In the genomic region with DNA sequence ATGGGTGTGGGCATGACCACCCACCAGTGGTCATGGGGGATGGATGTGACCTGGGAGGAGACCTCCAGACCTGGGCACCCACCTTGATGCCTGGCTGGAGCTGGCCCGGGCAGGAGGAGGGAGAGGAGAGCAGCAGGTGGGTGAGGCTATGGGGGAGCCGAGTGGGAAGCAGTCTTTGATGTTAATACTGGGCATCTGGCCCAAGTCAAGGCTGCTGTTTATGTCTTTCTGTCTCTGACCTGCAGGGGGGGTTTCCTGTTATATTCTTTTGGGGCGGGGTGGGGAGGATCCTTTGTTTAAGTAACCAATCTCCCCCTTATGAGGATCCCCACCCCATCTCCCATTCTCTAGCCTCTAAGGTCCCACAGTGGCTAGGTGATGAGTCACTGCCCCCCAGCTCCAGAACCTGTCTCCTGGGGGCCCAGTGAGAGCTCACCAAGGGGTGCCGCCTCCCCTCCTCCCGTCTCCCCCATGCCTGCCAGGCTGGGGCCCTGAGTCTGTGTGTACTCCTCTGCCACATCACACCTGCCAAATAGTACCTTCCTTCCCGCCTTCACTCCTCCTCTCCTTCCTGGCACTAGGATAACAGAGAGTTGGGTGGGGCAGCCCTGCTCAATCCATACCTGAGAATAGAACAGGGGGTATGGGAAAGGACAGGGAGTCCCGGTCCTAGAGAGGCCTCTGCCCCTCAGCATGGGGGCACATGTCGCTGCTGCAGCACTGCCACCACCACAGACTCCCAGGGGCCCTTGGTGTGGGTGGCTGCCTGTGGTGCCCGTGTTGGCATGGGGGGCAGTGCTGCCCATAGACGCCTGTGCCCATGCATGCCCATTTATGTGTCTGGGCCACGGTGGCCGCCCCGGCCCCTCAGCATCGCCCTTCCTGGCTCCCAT, we compare ENCODE assay signal across 8 cellular contexts. TPM values are rescaled to one million over a fixed set of nuclear protein-coding genes. Genes with fewer than 3 reads are reported as not detected.
DNase-seq lines count a peak whose midpoint lies in the region; FAIRE-seq and TF ChIP-seq lines count a peak whose summit lies in the region.

No MANE protein-coding gene starts in this region.

- H3K4me1 ChIP-seq in astrocyte (ENCODE audit: insufficient read depth, low read length) (peaks cover 53% of the 10 kb centered on the region), keratinocyte (ENCODE audit: control insufficient read depth, extremely low read depth, insufficient read depth, low read length) (peaks cover 54% of the 10 kb centered on the region)

- peaks cover 36% of the 10 kb centered on the region for H3K79me2 ChIP-seq in astrocyte (ENCODE audit: insufficient read depth, low read length)
- H3K79me2 ChIP-seq in keratinocyte (ENCODE audit: control insufficient read depth, insufficient read depth, low read length) = no peaks in the 10 kb centered on the region

- H3K36me3 Mint-ChIP-seq in astrocyte (ENCODE audit: low read depth, unreplicated experiment) = peaks cover 3% of the 10 kb centered on the region

- H3K4me2 ChIP-seq in astrocyte (ENCODE audit: low read length) (peak overlapping the region; percentile 83), keratinocyte (ENCODE audit: control insufficient read depth, extremely low read depth, insufficient read depth, low read depth, low read length) (peak overlapping the region; percentile 89)

- no peak overlapping the region for H3K9ac ChIP-seq in astrocyte (ENCODE audit: low read length)
- H3K9ac ChIP-seq in keratinocyte (ENCODE audit: control insufficient read depth, extremely low read depth, insufficient read depth, low read length) = peak overlapping the region; percentile 72

- H3K27me3 ChIP-seq in AG04450 (ENCODE audit: control insufficient read depth, insufficient read depth, low read length) = no peaks in the 10 kb centered on the region
- H3K27me3 ChIP-seq in astrocyte (ENCODE audit: insufficient read depth, low read length) = no peaks in the 10 kb centered on the region
- H3K27me3 ChIP-seq in keratinocyte (ENCODE audit: control insufficient read depth, extremely low read depth, insufficient read depth, low read length) = no peaks in the 10 kb centered on the region

- peak; percentile 48 for TF ChIP-seq CTCF in AG04450 (IDR thresholded peaks at IDR 0.05; ENCODE audit: low read depth, low read length)
- peak; percentile 6 for TF ChIP-seq CTCF in astrocyte (IDR thresholded peaks at IDR 0.05; ENCODE audit: insufficient read depth, low read depth, low read length)
- TF ChIP-seq CTCF in keratinocyte (optimal IDR thresholded peaks at IDR 0.05 in 1 of 3, IDR thresholded peaks at IDR 0.05 in 1 of 3, conservative IDR thresholded peaks at IDR 0.05 in 1 of 3; ENCODE audit: extremely low read depth in 1 of 3, insufficient read depth in 2 of 3, low read length in 3 of 3) = peak; percentile 27 to 36 (median 32)

- H3K9me3 ChIP-seq in AG04450 (ENCODE audit: control insufficient read depth, insufficient read depth, low read length) (no peaks in the 10 kb centered on the region; the same call in 1 of the 2 replicates), astrocyte (ENCODE audit: insufficient read depth, low read depth, low read length) (no peaks in the 10 kb centered on the region), keratinocyte (ENCODE audit: control insufficient read depth, low read depth, low read length) (no peaks in the 10 kb centered on the region)

- no peak for TF ChIP-seq POLR2A in H54 (IDR thresholded peaks at IDR 0.05; ENCODE audit: low read depth, low read length)

- CTCF ChIA-PET in AG04450 (lab: Charles Lee) = interaction anchor here (0.6 to 1.3 kb wide), 6 partner anchors 16 to 126 kb away, joined by 3 to 5 read pairs (median 4); partner anchors contain the start of gene MED24

- H3K27ac Mint-ChIP-seq in astrocyte (ENCODE audit: unreplicated experiment) = peak overlapping the region; percentile 29

- H3K27ac ChIP-seq in AG04450 (ENCODE audit: low read depth, low read length) (peak overlapping the region; percentile 11), astrocyte (ENCODE audit: low read depth, low read length) (no peak overlapping the region), keratinocyte (ENCODE audit: control insufficient read depth, insufficient read depth, low read length) (peak overlapping the region; percentile 73), temporal lobe (ENCODE audit: low read depth, low read length) (peak overlapping the region; percentile 100)

- H3K36me3 ChIP-seq in astrocyte (ENCODE audit: insufficient read depth, low read length) (no peaks in the 10 kb centered on the region), keratinocyte (ENCODE audit: control insufficient read depth in 2 of 2, extremely low read depth in 1 of 2, insufficient read depth in 2 of 2, low read length in 2 of 2) (no peaks in the 10 kb centered on the region)

- H2AFZ ChIP-seq in astrocyte (ENCODE audit: low read depth, low read length) = no peak overlapping the region
- H2AFZ ChIP-seq in keratinocyte (ENCODE audit: control insufficient read depth, low read length) = no peak overlapping the region

- no peaks in the 10 kb centered on the region for H3K9me1 ChIP-seq in keratinocyte (ENCODE audit: control insufficient read depth, extremely low read depth, insufficient read depth, low read length)

- H3K4me3 Mint-ChIP-seq in astrocyte (ENCODE audit: unreplicated experiment) = no peak overlapping the region

- peaks cover 2% of the 10 kb centered on the region for H3K27me3 Mint-ChIP-seq in astrocyte (ENCODE audit: low read depth, unreplicated experiment)

- H3K4me1 Mint-ChIP-seq in astrocyte (ENCODE audit: low read depth, unreplicated experiment) = peaks cover 46% of the 10 kb centered on the region

- H3K4me3 ChIP-seq in AG04450 (ENCODE audit: low read depth, low read length) = no peak overlapping the region; the same call in 1 of the 2 replicates
- H3K4me3 ChIP-seq in astrocyte (ENCODE audit: insufficient read depth, low read depth, low read length) = no peak overlapping the region
- H3K4me3 ChIP-seq in keratinocyte (ENCODE audit: control insufficient read depth in 2 of 3, extremely low read depth in 1 of 3, insufficient read depth in 2 of 3, low read depth in 1 of 3, low read length in 3 of 3) = no peak overlapping the region

- dilution Hi-C loops in keratinocyte (cut with MboI; ENCODE audit: extremely low pct_ligation_motif_present, low sequenced_read_pairs) = no loop called here

- peaks cover 1% of the 10 kb centered on the region for H3K9me3 Mint-ChIP-seq in astrocyte (ENCODE audit: unreplicated experiment)

- H4K20me1 ChIP-seq in astrocyte (ENCODE audit: insufficient read depth, low read length) (peaks cover 25% of the 10 kb centered on the region), keratinocyte (ENCODE audit: control insufficient read depth, extremely low read depth, insufficient read depth, low read length) (no peaks in the 10 kb centered on the region)

- POLR2A ChIA-PET in AG04450 (lab: Yijun Ruan, JAX) = no interaction called here

- DNase-seq in AG04450 (ENCODE audit: low read depth, low spot score) (no peak), GM19239 (ENCODE audit: insufficient read length, low spot score) (no peak), OCI-M1 (lab: John Stamatoyannopoulos, UW) (peak; percentile 56), astrocyte (ENCODE audit: low read depth) (peak; percentile 21), keratinocyte (ENCODE audit: low read depth, low spot score) (no peak), NCI-H446 treated with DMSO at 0.1 percent for 48 hours (lab: John Stamatoyannopoulos, UW) (no peak), H54 (ENCODE audit: insufficient read length, low spot score) (no peak)

- FAIRE-seq in GM19239 (lab: Jason Lieb, UNC) (peak; percentile 42), astrocyte (lab: Jason Lieb, UNC) (no peak), keratinocyte (lab: Jason Lieb, UNC) (peak; percentile 70), H54 (lab: Jason Lieb, UNC) (no peak)

RNA-seq across cellular contexts. Expression of gene THRA, which starts 7.2 kb away (rescaled TPM):
- polyA plus RNA-seq in AG04450 (2011; rRNA removed) = 25.2 and 32.0 TPM in 2 replicates
- 20.2 and 24.6 TPM in 2 replicates for polyA minus RNA-seq in AG04450 (2011; rRNA and poly(A)+ RNA removed)
- 16.7 and 20.4 TPM in 2 replicates for total RNA-seq in astrocyte
- 3.3 to 5.9 TPM (median 4.5 TPM) in 3 replicates for polyA plus RNA-seq in keratinocyte
- 2.3 TPM for polyA plus RNA-seq in keratinocyte (2011; ENCODE audit: low read depth)
- polyA plus RNA-seq in keratinocyte (2011; cell fraction: cytosol; rRNA removed) = 2.5 and 4.4 TPM in 2 replicates
- polyA plus RNA-seq in keratinocyte (2011; cell fraction: nucleus; rRNA removed) = 5.2 and 5.8 TPM in 2 replicates
- polyA plus RNA-seq in keratinocyte (2012; ENCODE audit: low replicate concordance) = 4.9 and 8.4 TPM in 2 replicates
- polyA minus RNA-seq in keratinocyte = 4.8 to 14.7 TPM (median 4.9 TPM) in 3 replicates
- 5.6 TPM for polyA minus RNA-seq in keratinocyte (2011; cell fraction: cytosol; rRNA and poly(A)+ RNA removed)
- 2.4 and 3.2 TPM in 2 replicates for polyA minus RNA-seq in keratinocyte (2011; cell fraction: nucleus; rRNA and poly(A)+ RNA removed)
- total RNA-seq in temporal lobe = 109 TPM

RNA-seq across cellular contexts. Expression of gene MED24, which starts 15.8 kb away (rescaled TPM):
- polyA plus RNA-seq in AG04450 (2011; rRNA removed) (47.0 and 54.0 TPM in 2 replicates), keratinocyte (45.3 to 77.3 TPM (median 47.2 TPM) in 3 replicates)
- 59.4 and 92.8 TPM in 2 replicates for polyA minus RNA-seq in AG04450 (2011; rRNA and poly(A)+ RNA removed)
- total RNA-seq in astrocyte (49.2 and 56.4 TPM in 2 replicates), temporal lobe (76.7 TPM)
- 20.0 TPM for polyA plus RNA-seq in keratinocyte (2011; ENCODE audit: low read depth)
- polyA plus RNA-seq in keratinocyte (2011; cell fraction: cytosol; rRNA removed) = 54.1 and 62.2 TPM in 2 replicates
- polyA plus RNA-seq in keratinocyte (2011; cell fraction: nucleus; rRNA removed) = 134 and 168 TPM in 2 replicates
- 30.8 and 51.5 TPM in 2 replicates for polyA plus RNA-seq in keratinocyte (2012; ENCODE audit: low replicate concordance)
- 82.2 to 244 TPM (median 85.5 TPM) in 3 replicates for polyA minus RNA-seq in keratinocyte
- 97.8 TPM for polyA minus RNA-seq in keratinocyte (2011; cell fraction: cytosol; rRNA and poly(A)+ RNA removed)
- polyA minus RNA-seq in keratinocyte (2011; cell fraction: nucleus; rRNA and poly(A)+ RNA removed) = 89.3 and 107 TPM in 2 replicates

RNA-seq across cellular contexts. Expression of gene NR1D1, which starts 30.4 kb away (rescaled TPM):
- polyA plus RNA-seq in AG04450 (2011; rRNA removed) (0.62 and 1.0 TPM in 2 replicates), keratinocyte (0.46 to 7.5 TPM (median 1.0 TPM) in 3 replicates)
- 2.0 and 3.1 TPM in 2 replicates for polyA minus RNA-seq in AG04450 (2011; rRNA and poly(A)+ RNA removed)
- total RNA-seq in astrocyte (8.7 and 10.1 TPM in 2 replicates), temporal lobe (0.25 TPM)
- 25.7 TPM for polyA plus RNA-seq in keratinocyte (2011; ENCODE audit: low read depth)
- polyA plus RNA-seq in keratinocyte (2011; cell fraction: cytosol; rRNA removed) = 2.4 and 5.9 TPM in 2 replicates
- polyA plus RNA-seq in keratinocyte (2011; cell fraction: nucleus; rRNA removed) = 8.9 and 15.2 TPM in 2 replicates
- 12.2 and 71.1 TPM in 2 replicates for polyA plus RNA-seq in keratinocyte (2012; ENCODE audit: low replicate concordance)
- 2.1 to 31.5 TPM (median 3.6 TPM) in 3 replicates for polyA minus RNA-seq in keratinocyte
- polyA minus RNA-seq in keratinocyte (2011; cell fraction: cytosol; rRNA and poly(A)+ RNA removed) = 7.7 TPM
- polyA minus RNA-seq in keratinocyte (2011; cell fraction: nucleus; rRNA and poly(A)+ RNA removed) = 5.7 and 10.2 TPM in 2 replicates

RNA-seq across cellular contexts. Expression of gene MSL1, which starts 51.8 kb away (rescaled TPM):
- 69.8 and 92.2 TPM in 2 replicates for polyA plus RNA-seq in AG04450 (2011; rRNA removed)
- polyA minus RNA-seq in AG04450 (2011; rRNA and poly(A)+ RNA removed) = 37.4 and 53.7 TPM in 2 replicates
- total RNA-seq in astrocyte = 81.9 and 83.3 TPM in 2 replicates
- polyA plus RNA-seq in keratinocyte = 41.8 to 66.8 TPM (median 56.9 TPM) in 3 replicates
- 54.9 TPM for polyA plus RNA-seq in keratinocyte (2011; ENCODE audit: low read depth)
- polyA plus RNA-seq in keratinocyte (2011; cell fraction: cytosol; rRNA removed) = 31.4 and 53.5 TPM in 2 replicates
- polyA plus RNA-seq in keratinocyte (2011; cell fraction: nucleus; rRNA removed) = 106 and 140 TPM in 2 replicates
- polyA plus RNA-seq in keratinocyte (2012; ENCODE audit: low replicate concordance) = 42.8 and 49.4 TPM in 2 replicates
- polyA minus RNA-seq in keratinocyte = 9.9 to 38.5 TPM (median 27.3 TPM) in 3 replicates
- 23.0 TPM for polyA minus RNA-seq in keratinocyte (2011; cell fraction: cytosol; rRNA and poly(A)+ RNA removed)
- polyA minus RNA-seq in keratinocyte (2011; cell fraction: nucleus; rRNA and poly(A)+ RNA removed) = 28.5 and 50.4 TPM in 2 replicates
- total RNA-seq in temporal lobe = 81.9 TPM

RNA-seq across cellular contexts. Expression of gene CSF3, which starts 54.8 kb away (rescaled TPM):
- polyA plus RNA-seq in AG04450 (2011; rRNA removed) (0.05 TPM in 1 of 2 replicates, not detected in the other), keratinocyte (0.19 to 0.84 TPM (median 0.76 TPM) in 3 replicates)
- not detected in 2 replicates for polyA minus RNA-seq in AG04450 (2011; rRNA and poly(A)+ RNA removed)
- total RNA-seq in astrocyte (not detected in 2 replicates), temporal lobe (not detected)
- polyA plus RNA-seq in keratinocyte (2011; ENCODE audit: low read depth) = not detected
- 0.26 and 0.30 TPM in 2 replicates for polyA plus RNA-seq in keratinocyte (2011; cell fraction: cytosol; rRNA removed)
- polyA plus RNA-seq in keratinocyte (2011; cell fraction: nucleus; rRNA removed) = 0.43 and 0.45 TPM in 2 replicates
- 0.66 TPM in 1 of 2 replicates, not detected in the other for polyA plus RNA-seq in keratinocyte (2012; ENCODE audit: low replicate concordance)
- polyA minus RNA-seq in keratinocyte = 0.19 to 0.72 TPM (median 0.40 TPM) in 3 replicates
- polyA minus RNA-seq in keratinocyte (2011; cell fraction: cytosol; rRNA and poly(A)+ RNA removed) = not detected
- polyA minus RNA-seq in keratinocyte (2011; cell fraction: nucleus; rRNA and poly(A)+ RNA removed) = 0.53 TPM in 1 of 2 replicates, not detected in the other

Comparison
In these comparisons a context has a peak if more than half of its experiments do, and no peak if none do; other contexts are left out.
1. DNase-seq: peak in OCI-M1 (single experiment) and astrocyte (single experiment); none in AG04450 (single experiment), GM19239 (single experiment), keratinocyte (single experiment), NCI-H446 treated with DMSO at 0.1 percent for 48 hours (single experiment) and H54 (single experiment).
2. Peak in every context shown above with its lines, with median percentiles within 50 percentile points of each other: CTCF ChIP-seq.